ENCODE assay signal across 8 cellular contexts in the genomic region with DNA sequence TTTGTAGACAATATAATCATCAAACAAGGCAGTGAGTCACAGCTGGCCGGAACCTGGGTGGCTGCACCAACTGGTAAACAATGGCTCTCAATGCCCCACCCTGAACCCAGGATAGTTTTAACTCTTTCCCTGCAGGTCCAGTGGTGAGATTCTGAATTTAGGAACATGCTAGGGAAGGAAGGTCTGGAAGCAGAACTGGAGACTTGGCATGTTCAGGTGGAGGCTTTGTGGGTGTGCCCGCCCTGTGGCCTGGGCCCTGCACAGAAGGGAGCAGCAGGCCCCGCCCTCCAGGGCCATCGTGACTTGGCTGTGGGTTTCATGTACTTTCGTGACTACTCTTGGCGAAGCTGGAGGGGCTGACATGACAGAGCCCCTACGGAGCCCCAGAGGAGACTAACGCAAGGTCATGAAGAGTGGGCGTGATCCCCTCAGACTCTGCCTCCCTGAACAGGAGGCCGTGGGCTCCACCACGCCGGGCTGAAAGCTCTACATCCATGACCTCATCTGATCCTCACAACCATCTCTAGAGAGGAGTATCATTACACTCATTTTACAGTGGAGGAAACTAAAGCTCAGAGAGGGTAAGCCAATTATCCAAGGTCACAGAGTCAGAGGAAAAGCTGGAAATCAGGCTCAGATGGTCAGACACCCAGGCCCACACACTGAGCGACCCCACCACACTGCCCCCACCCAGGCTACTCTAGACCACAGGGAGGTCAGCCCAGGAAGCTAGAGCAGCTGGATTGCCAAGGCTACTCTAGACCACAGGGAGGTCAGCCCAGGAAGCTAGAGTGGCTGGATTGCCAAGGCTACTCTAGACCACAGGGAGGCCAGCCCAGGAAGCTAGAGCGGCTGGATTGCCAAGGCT. TPM values are rescaled to one million over a fixed set of nuclear protein-coding genes. Genes with fewer than 3 reads are reported as not detected.
DNase-seq lines count a peak whose midpoint lies in the region; ATAC-seq, FAIRE-seq and TF ChIP-seq lines count a peak whose summit lies in the region.

No MANE protein-coding gene starts in this region.

- peak overlapping the region; percentile 23 for H2AFZ ChIP-seq in mammary epithelial cell (ENCODE audit: low read depth, low read length)
- H2AFZ ChIP-seq in HepG2 (ENCODE audit: low read length), result no peak overlapping the region

- no peak for TF ChIP-seq RAD21 in HepG2 (CRISPR knock-in tag; IDR thresholded peaks at IDR 0.05)

- peak overlapping the region; percentile 76 for H3K27ac Mint-ChIP-seq in activated T-cell treated with anti-CD3 and anti-CD28 coated beads, Interleukin-2, amount 50 U/mL, for 24 hours

- no peaks in the 10 kb centered on the region for H3K27me3 Mint-ChIP-seq in activated T-cell treated with anti-CD3 and anti-CD28 coated beads, Interleukin-2, amount 50 U/mL, for 24 hours

- H3K79me2 ChIP-seq in mammary epithelial cell (ENCODE audit: insufficient read depth, low read length) (peaks cover 10% of the 10 kb centered on the region), HepG2 (ENCODE audit: insufficient read depth, low read length) (no peaks in the 10 kb centered on the region)

- H3K9ac ChIP-seq in mammary epithelial cell (ENCODE audit: insufficient read depth, low read length) (peak overlapping the region; percentile 49), HepG2 (ENCODE audit: insufficient read depth, low read depth, low read length) (no peak overlapping the region)

- H3K4me3 ChIP-seq in mammary epithelial cell (replicated peaks in 1 of 3; ENCODE audit: insufficient read depth in 1 of 3, low read depth in 2 of 3, low read length in 3 of 3), result no peak overlapping the region
- no peak overlapping the region for H3K4me3 ChIP-seq in HepG2 (replicated peaks in 1 of 3; ENCODE audit: insufficient read depth in 1 of 3, low read depth in 2 of 3, low read length in 3 of 3)
- no peak overlapping the region for H3K4me3 ChIP-seq in upper lobe of right lung

- no peak for TF ChIP-seq EP300 in HepG2 (IDR thresholded peaks at IDR 0.05; ENCODE audit: low read depth in 2 of 2, low read length in 2 of 2)
- TF ChIP-seq EP300 in HepG2 (CRISPR knock-in tag; IDR thresholded peaks at IDR 0.05; ENCODE audit: borderline replicate concordance), result no peak

- TF ChIP-seq POLR2A in HepG2 (IDR thresholded peaks at IDR 0.05; ENCODE audit: insufficient read depth in 1 of 2, low read depth in 2 of 2, low read length in 2 of 2), result no peak

- no peaks in the 10 kb centered on the region for H3K27me3 ChIP-seq in mammary epithelial cell (ENCODE audit: insufficient read depth, low read length)
- H3K27me3 ChIP-seq in HepG2 (ENCODE audit: control insufficient read depth in 1 of 2, insufficient read depth in 2 of 2, low read length in 2 of 2), result no peaks in the 10 kb centered on the region
- H3K27me3 ChIP-seq in upper lobe of right lung, result no peaks in the 10 kb centered on the region

- intact Hi-C loops in mammary epithelial cell (cut with micrococcal nuclease), result loop anchor here (1.0 kb wide), 1 partner anchor 10 kb away; no protein-coding TSS in a partner anchor
- intact Hi-C loops in HepG2 (cut with micrococcal nuclease; ENCODE audit: unreplicated experiment), result no loop called here
- intact Hi-C loops in upper lobe of right lung (cut with DNase I), result no loop called here

- H3K4me1 Mint-ChIP-seq in activated T-cell treated with anti-CD3 and anti-CD28 coated beads, Interleukin-2, amount 50 U/mL, for 24 hours (ENCODE audit: low read depth), result peaks cover 1% of the 10 kb centered on the region

- TF ChIP-seq CTCF in mammary epithelial cell (conservative IDR thresholded peaks at IDR 0.05 in 1 of 2, IDR thresholded peaks at IDR 0.05 in 1 of 2; ENCODE audit: extremely low read depth in 1 of 2, insufficient read depth in 1 of 2, low read depth in 1 of 2, low read length in 2 of 2) (no peak), HepG2 (CRISPR knock-in tag; IDR thresholded peaks at IDR 0.05) (no peak), upper lobe of right lung (IDR thresholded peaks at IDR 0.05) (no peak), GM10266 (IDR thresholded peaks at IDR 0.05; ENCODE audit: control insufficient read depth, insufficient read depth, low read depth, missing control alignments) (no peak)

- peaks cover 36% of the 10 kb centered on the region for H3K4me1 ChIP-seq in mammary epithelial cell (ENCODE audit: insufficient read depth, low read length)
- peaks cover 26% of the 10 kb centered on the region for H3K4me1 ChIP-seq in HepG2 (ENCODE audit: insufficient read depth, low read length)
- H3K4me1 ChIP-seq in upper lobe of right lung, result peaks cover 22% of the 10 kb centered on the region

- POLR2A ChIA-PET in HepG2 (lab: Yijun Ruan, JAX), result interaction anchor here (1.1 to 2.0 kb wide), 3 partner anchors 11 to 118 kb away, joined by 3 to 11 read pairs (median 5); partner anchors contain the start of genes BAIAP2L2 and MAFF

- in situ Hi-C loops in mammary epithelial cell (cut with MboI; ENCODE audit: low sequenced_read_pairs in 2 of 2), result no loop called here
- in situ Hi-C loops in HepG2 (cut with HindIII; ENCODE audit: extremely low pct_ligation_motif_present, low pct_unique_long_range_greater_than_20kb), result no loop called here

- FAIRE-seq in HepG2 (lab: Jason Lieb, UNC), result no peak

- CTCF ChIA-PET in mammary epithelial cell (lab: Charles Lee; ENCODE audit: low non-redundant PET), result no interaction called here
- CTCF ChIA-PET in HepG2 (lab: Yijun Ruan, JAX; ENCODE audit: low intra/inter-chr PET ratio, low total read pairs), result no interaction called here

- H4K20me1 ChIP-seq in mammary epithelial cell (ENCODE audit: insufficient read depth, low read length), result no peaks in the 10 kb centered on the region
- H4K20me1 ChIP-seq in HepG2 (ENCODE audit: insufficient read depth, low read length), result no peaks in the 10 kb centered on the region

- H3K27ac ChIP-seq in mammary epithelial cell (ENCODE audit: insufficient read depth, low read depth, low read length), result peak overlapping the region; percentile 93
- H3K27ac ChIP-seq in HepG2 (ENCODE audit: extremely low read length, insufficient read depth, low read length), result no peak overlapping the region
- H3K27ac ChIP-seq in upper lobe of right lung, result peak overlapping the region; percentile 85

- H3K4me3 Mint-ChIP-seq in activated T-cell treated with anti-CD3 and anti-CD28 coated beads, Interleukin-2, amount 50 U/mL, for 24 hours, result no peak overlapping the region

- dilution Hi-C loops in mammary epithelial cell (cut with HindIII; ENCODE audit: low sequenced_read_pairs), result no loop called here

- H3K4me2 ChIP-seq in mammary epithelial cell (ENCODE audit: insufficient read depth, low read depth, low read length) (peak overlapping the region; percentile 27), HepG2 (ENCODE audit: low read depth, low read length) (no peak overlapping the region)

- WGBS in mammary epithelial cell (ENCODE audit: low coverage, missing lambda C conversion rate), result 46% methylated on average over 14 of the region's 14 CpGs
- WGBS in HepG2 (ENCODE audit: low lambda C conversion rate), result 91% methylated on average over 13 of the region's 14 CpGs

- no peak for DNase-seq in activated T-cell treated with anti-CD3 and anti-CD28 coated beads, Interleukin-2, amount 50 U/mL, for 24 hours
- DNase-seq in activated T-cell treated with anti-CD3 and anti-CD28 coated beads, Interleukin-2, amount 50 U/mL, for 1 hour, result no peak
- DNase-seq in mammary epithelial cell (peak; percentile 88), HepG2 (ENCODE audit: low spot score) (peak; percentile 54), upper lobe of right lung (no peak), GM10266 (ENCODE audit: extremely low spot score) (no peak), iPS-NIHi11 (ENCODE audit: low spot score) (no peak)

- BruUV-seq in mammary epithelial cell (replicated peaks; lab: Mats Ljungman, UMichigan) (no TSS peak), HepG2 (replicated peaks; lab: Mats Ljungman, UMichigan) (no TSS peak)

- H3K9me3 Mint-ChIP-seq in activated T-cell treated with anti-CD3 and anti-CD28 coated beads, Interleukin-2, amount 50 U/mL, for 24 hours, result no peaks in the 10 kb centered on the region

- peaks cover 57% of the 10 kb centered on the region for H3K36me3 Mint-ChIP-seq in activated T-cell treated with anti-CD3 and anti-CD28 coated beads, Interleukin-2, amount 50 U/mL, for 24 hours (ENCODE audit: low read depth)

- no peaks in the 10 kb centered on the region for H3K36me3 ChIP-seq in mammary epithelial cell (ENCODE audit: insufficient read depth, low read length)
- peaks cover 11 to 38% of the 10 kb centered on the region in 2 experiments; a peak in 4 of 5 replicates for H3K36me3 ChIP-seq in HepG2 (replicated peaks in 1 of 2; ENCODE audit: control insufficient read depth in 1 of 2, insufficient read depth in 2 of 2, low read length in 2 of 2)
- peaks cover 62% of the 10 kb centered on the region for H3K36me3 ChIP-seq in upper lobe of right lung

- ATAC-seq in HepG2 (no peak), upper lobe of right lung (peak; percentile 44), HG02852 (IDR thresholded peaks at IDR 0.05; ENCODE audit: unreplicated experiment) (no peak)

- H3K9me3 ChIP-seq in mammary epithelial cell (replicated peaks; ENCODE audit: insufficient read depth, low read length) (no peaks in the 10 kb centered on the region), HepG2 (ENCODE audit: low read length) (no peaks in the 10 kb centered on the region), upper lobe of right lung (no peaks in the 10 kb centered on the region)

RNA-seq across cellular contexts. Expression of gene MAFF, which starts 27.3 kb away (rescaled TPM):
- 10 to 100 TPM; 17.0 to 48.5 TPM for total RNA-seq in mammary epithelial cell
- 13.9 TPM for polyA plus RNA-seq in mammary epithelial cell
- polyA minus RNA-seq in mammary epithelial cell, result 5.3 TPM
- 3.1 and 5.4 TPM in 2 replicates for total RNA-seq in HepG2 (2016; rRNA removed; fragmentation: Illumina TruSeq; extraction: Trizol)
- total RNA-seq in HepG2 (2016; cell fraction: cytosol; rRNA removed; fragmentation: Illumina TruSeq; extraction: Trizol; ENCODE audit: low read depth), result 1.1 and 1.3 TPM in 2 replicates
- 3.7 and 5.5 TPM in 2 replicates for total RNA-seq in HepG2 (2016; cell fraction: insoluble cytoplasmic fraction; rRNA removed; fragmentation: Illumina TruSeq; extraction: Trizol)
- total RNA-seq in HepG2 (2016; cell fraction: membrane; rRNA removed; fragmentation: Illumina TruSeq; extraction: Trizol), result 2.3 and 2.5 TPM in 2 replicates
- 4.4 and 6.4 TPM in 2 replicates for total RNA-seq in HepG2 (2016; cell fraction: nucleus; rRNA removed; fragmentation: Illumina TruSeq; extraction: Trizol)
- 14.3 and 17.1 TPM in 2 replicates for polyA plus RNA-seq in HepG2 (2011; rRNA removed)
- 15.6 and 18.3 TPM in 2 replicates for polyA plus RNA-seq in HepG2 (2011; cell fraction: cytosol; rRNA removed)
- polyA plus RNA-seq in HepG2 (2011; cell fraction: nucleus; rRNA removed), result 15.7 and 16.6 TPM in 2 replicates
- 12.4 and 26.2 TPM in 2 replicates for polyA plus RNA-seq in HepG2 (2012)
- 0.70 and 0.71 TPM in 2 replicates for polyA plus RNA-seq in HepG2 (2016; cell fraction: cytosol; fragmentation: Illumina TruSeq; extraction: Trizol; ENCODE audit: low read depth)
- 3.5 and 3.7 TPM in 2 replicates for polyA plus RNA-seq in HepG2 (2016; cell fraction: insoluble cytoplasmic fraction; fragmentation: Illumina TruSeq; extraction: Trizol; ENCODE audit: low read depth)
- 1.2 and 1.9 TPM in 2 replicates for polyA plus RNA-seq in HepG2 (2016; cell fraction: membrane; fragmentation: Illumina TruSeq; extraction: Trizol; ENCODE audit: low read depth)
- 7.1 and 7.9 TPM in 2 replicates for polyA plus RNA-seq in HepG2 (2016; cell fraction: nucleus; fragmentation: Illumina TruSeq; extraction: Trizol; ENCODE audit: insufficient read depth, low read depth)
- polyA minus RNA-seq in HepG2 (2011; rRNA and poly(A)+ RNA removed; ENCODE audit: low replicate concordance), result 2.5 and 12.3 TPM in 2 replicates
- 11.3 and 12.8 TPM in 2 replicates for polyA minus RNA-seq in HepG2 (2011; cell fraction: cytosol; rRNA and poly(A)+ RNA removed)
- polyA minus RNA-seq in HepG2 (2011; cell fraction: nucleus; rRNA and poly(A)+ RNA removed), result 7.3 and 8.1 TPM in 2 replicates
- 48.9 TPM for total RNA-seq in upper lobe of right lung

RNA-seq across cellular contexts. Expression of gene TMEM184B, which starts 43.7 kb away (rescaled TPM):
- total RNA-seq in mammary epithelial cell, result 10 to 100 TPM; 26.2 to 68.5 TPM
- polyA plus RNA-seq in mammary epithelial cell, result 41.1 TPM
- polyA minus RNA-seq in mammary epithelial cell, result 58.2 TPM
- 11.8 and 15.9 TPM in 2 replicates for total RNA-seq in HepG2 (2016; rRNA removed; fragmentation: Illumina TruSeq; extraction: Trizol)
- 12.8 and 13.5 TPM in 2 replicates for total RNA-seq in HepG2 (2016; cell fraction: cytosol; rRNA removed; fragmentation: Illumina TruSeq; extraction: Trizol; ENCODE audit: low read depth)
- 10.2 and 15.3 TPM in 2 replicates for total RNA-seq in HepG2 (2016; cell fraction: insoluble cytoplasmic fraction; rRNA removed; fragmentation: Illumina TruSeq; extraction: Trizol)
- 32.8 and 33.3 TPM in 2 replicates for total RNA-seq in HepG2 (2016; cell fraction: membrane; rRNA removed; fragmentation: Illumina TruSeq; extraction: Trizol)
- total RNA-seq in HepG2 (2016; cell fraction: nucleus; rRNA removed; fragmentation: Illumina TruSeq; extraction: Trizol), result 12.9 and 16.5 TPM in 2 replicates
- polyA plus RNA-seq in HepG2 (2011; rRNA removed), result 16.0 and 16.4 TPM in 2 replicates
- 13.7 and 14.0 TPM in 2 replicates for polyA plus RNA-seq in HepG2 (2011; cell fraction: cytosol; rRNA removed)
- 33.2 and 36.0 TPM in 2 replicates for polyA plus RNA-seq in HepG2 (2011; cell fraction: nucleus; rRNA removed)
- polyA plus RNA-seq in HepG2 (2012), result 18.5 and 26.5 TPM in 2 replicates
- polyA plus RNA-seq in HepG2 (2016; cell fraction: cytosol; fragmentation: Illumina TruSeq; extraction: Trizol; ENCODE audit: low read depth), result 13.7 and 14.5 TPM in 2 replicates
- polyA plus RNA-seq in HepG2 (2016; cell fraction: insoluble cytoplasmic fraction; fragmentation: Illumina TruSeq; extraction: Trizol; ENCODE audit: low read depth), result 14.5 and 19.7 TPM in 2 replicates
- polyA plus RNA-seq in HepG2 (2016; cell fraction: membrane; fragmentation: Illumina TruSeq; extraction: Trizol; ENCODE audit: low read depth), result 34.1 and 39.3 TPM in 2 replicates
- polyA plus RNA-seq in HepG2 (2016; cell fraction: nucleus; fragmentation: Illumina TruSeq; extraction: Trizol; ENCODE audit: insufficient read depth, low read depth), result 38.4 and 41.0 TPM in 2 replicates
- polyA minus RNA-seq in HepG2 (2011; rRNA and poly(A)+ RNA removed; ENCODE audit: low replicate concordance), result 21.0 and 37.7 TPM in 2 replicates
- 18.8 and 20.9 TPM in 2 replicates for polyA minus RNA-seq in HepG2 (2011; cell fraction: cytosol; rRNA and poly(A)+ RNA removed)
- polyA minus RNA-seq in HepG2 (2011; cell fraction: nucleus; rRNA and poly(A)+ RNA removed), result 8.7 and 10.9 TPM in 2 replicates
- 79.2 TPM for total RNA-seq in upper lobe of right lung

RNA-seq across cellular contexts. Expression of gene PLA2G6, which starts 47.5 kb away (rescaled TPM):
- 10 to 100 TPM; 12.8 to 20.2 TPM for total RNA-seq in mammary epithelial cell
- polyA plus RNA-seq in mammary epithelial cell, result 7.8 TPM
- 7.9 TPM for polyA minus RNA-seq in mammary epithelial cell
- 1.8 and 4.8 TPM in 2 replicates for total RNA-seq in HepG2 (2016; rRNA removed; fragmentation: Illumina TruSeq; extraction: Trizol)
- 0.61 and 0.71 TPM in 2 replicates for total RNA-seq in HepG2 (2016; cell fraction: cytosol; rRNA removed; fragmentation: Illumina TruSeq; extraction: Trizol; ENCODE audit: low read depth)
- 1.9 and 5.2 TPM in 2 replicates for total RNA-seq in HepG2 (2016; cell fraction: insoluble cytoplasmic fraction; rRNA removed; fragmentation: Illumina TruSeq; extraction: Trizol)
- 1.3 TPM in 2 replicates for total RNA-seq in HepG2 (2016; cell fraction: membrane; rRNA removed; fragmentation: Illumina TruSeq; extraction: Trizol)
- total RNA-seq in HepG2 (2016; cell fraction: nucleus; rRNA removed; fragmentation: Illumina TruSeq; extraction: Trizol), result 8.4 and 11.2 TPM in 2 replicates
- polyA plus RNA-seq in HepG2 (2011; rRNA removed), result 11.5 and 12.3 TPM in 2 replicates
- polyA plus RNA-seq in HepG2 (2011; cell fraction: cytosol; rRNA removed), result 2.7 and 3.9 TPM in 2 replicates
- polyA plus RNA-seq in HepG2 (2011; cell fraction: nucleus; rRNA removed), result 73.3 and 101 TPM in 2 replicates
- polyA plus RNA-seq in HepG2 (2012), result 6.5 and 7.3 TPM in 2 replicates
- polyA plus RNA-seq in HepG2 (2016; cell fraction: cytosol; fragmentation: Illumina TruSeq; extraction: Trizol; ENCODE audit: low read depth), result 0.44 and 0.53 TPM in 2 replicates
- 0.96 and 1.7 TPM in 2 replicates for polyA plus RNA-seq in HepG2 (2016; cell fraction: insoluble cytoplasmic fraction; fragmentation: Illumina TruSeq; extraction: Trizol; ENCODE audit: low read depth)
- 0.88 and 1.6 TPM in 2 replicates for polyA plus RNA-seq in HepG2 (2016; cell fraction: membrane; fragmentation: Illumina TruSeq; extraction: Trizol; ENCODE audit: low read depth)
- 22.2 and 23.2 TPM in 2 replicates for polyA plus RNA-seq in HepG2 (2016; cell fraction: nucleus; fragmentation: Illumina TruSeq; extraction: Trizol; ENCODE audit: insufficient read depth, low read depth)
- polyA minus RNA-seq in HepG2 (2011; rRNA and poly(A)+ RNA removed; ENCODE audit: low replicate concordance), result 27.4 and 36.9 TPM in 2 replicates
- 2.6 and 3.8 TPM in 2 replicates for polyA minus RNA-seq in HepG2 (2011; cell fraction: cytosol; rRNA and poly(A)+ RNA removed)
- 21.3 and 31.8 TPM in 2 replicates for polyA minus RNA-seq in HepG2 (2011; cell fraction: nucleus; rRNA and poly(A)+ RNA removed)
- 52.4 TPM for total RNA-seq in upper lobe of right lung

Comparison
In these comparisons a context has a peak if more than half of its experiments do, and no peak if none do; other contexts are left out.
1. DNase-seq: peak in mammary epithelial cell (single experiment) and HepG2 (single experiment); none in activated T-cell treated with anti-CD3 and anti-CD28 coated beads, Interleukin-2, amount 50 U/mL, for 24 hours (single experiment), activated T-cell treated with anti-CD3 and anti-CD28 coated beads, Interleukin-2, amount 50 U/mL, for 1 hour (single experiment), upper lobe of right lung (single experiment), GM10266 (single experiment) and iPS-NIHi11 (single experiment).